9 cellular contexts compared by ENCODE assay signal in genomic region chr19:57321746-57322145, GRCh38. TPM values are rescaled to one million over a fixed set of nuclear protein-coding genes. Genes with fewer than 3 reads are reported as not detected.
A peak's percentile ranks its signal among the peaks of the same experiment; 100 is the strongest.
DNase-seq lines count a peak whose midpoint lies in the region; ATAC-seq and TF ChIP-seq lines count a peak whose summit lies in the region.
"Had no signal": no experiment of that assay in that cellular context is flagged by ENCODE, and none has a peak within 500 bp of the region (broad histone marks: within the 10 kb centered on the region; RNA-seq: fewer than 3 reads in every experiment).

No MANE protein-coding gene starts in this region.

- peaks cover 9% of the 10 kb centered on the region for H3K4me1 ChIP-seq in hepatocyte (ENCODE audit: insufficient read depth)
- peaks cover 14 to 29% (median 22%) of the 10 kb centered on the region in 4 donors for H3K4me1 ChIP-seq in stomach

- no peak for DNase-seq in activated naive CD4-positive, alpha-beta T cell treated with anti-CD3 and anti-CD28 coated beads, Interleukin-2, amount 10 ng/mL, durations not matched to agents 7 days and 5 days
- DNase-seq in activated naive CD4-positive, alpha-beta T cell treated with anti-CD3 and anti-CD28 coated beads, Interleukin-2, amount 50 U/mL, for 16 hours, result no peak
- DNase-seq in hepatocyte (ENCODE audit: low spot score) (no peak), stomach (no peak), SHP77 treated with DMSO at 0.1 percent for 48 hours (lab: John Stamatoyannopoulos, UW) (no peak), NCI-H1436 (lab: John Stamatoyannopoulos, UW) (no peak)
- DNase-seq: NCI-H2029 had no signal

- H3K36me3 Mint-ChIP-seq in activated naive CD4-positive, alpha-beta T cell treated with anti-CD3 and anti-CD28 coated beads, Interleukin-2, amount 10 ng/mL, durations not matched to agents 7 days and 5 days, result peaks cover 53% of the 10 kb centered on the region

- 89% methylated on average over 3 of the region's 3 CpGs for WGBS in hepatocyte (ENCODE audit: low lambda C conversion rate, missing lambda C conversion rate)
- 54 to 88% (median 69%) methylated on average over 3 of the region's 3 CpGs for WGBS in stomach, 5 donors

- H2AFZ ChIP-seq in hepatocyte, result no peak overlapping the region

- CTCF ChIA-PET in activated naive CD4-positive, alpha-beta T cell treated with anti-CD3 and anti-CD28 coated beads, Interleukin-2, amount 10 ng/mL, durations not matched to agents 7 days and 5 days (lab: Charles Lee), result no interaction called here

- intact Hi-C loops in stomach (cut with DNase I; ENCODE audit: low total_unique reads), result no loop called here

- TF ChIP-seq POLR2A in stomach (IDR thresholded peaks at IDR 0.05), result no peak

- no peaks in the 10 kb centered on the region for H4K20me1 ChIP-seq in hepatocyte (ENCODE audit: insufficient read depth, poor library complexity, severe bottlenecking)

- no peak for ATAC-seq in activated CD4-positive, CD25-positive, alpha-beta regulatory T cell treated with anti-CD3 and anti-CD28 coated beads, Interleukin-2, amount 50 U/mL, for 24 hours

- no peak overlapping the region for H3K27ac ChIP-seq in hepatocyte
- H3K27ac ChIP-seq in stomach, result no peak overlapping the region

- H3K79me2 ChIP-seq in hepatocyte, result peaks cover 26% of the 10 kb centered on the region

- no peak for TF ChIP-seq EP300 in stomach (IDR thresholded peaks at IDR 0.05)

- no peak for TF ChIP-seq CTCF in WI38 (IDR thresholded peaks at IDR 0.05; ENCODE audit: low read depth, low read length)
- TF ChIP-seq CTCF in hepatocyte (IDR thresholded peaks at IDR 0.05; ENCODE audit: poor library complexity), result no peak
- no peak for TF ChIP-seq CTCF in stomach (IDR thresholded peaks at IDR 0.05)

- H3K27ac Mint-ChIP-seq in activated naive CD4-positive, alpha-beta T cell treated with anti-CD3 and anti-CD28 coated beads, Interleukin-2, amount 10 ng/mL, durations not matched to agents 7 days and 5 days, result peak overlapping the region; percentile 58

- H3K4me3 Mint-ChIP-seq in activated naive CD4-positive, alpha-beta T cell treated with anti-CD3 and anti-CD28 coated beads, Interleukin-2, amount 10 ng/mL, durations not matched to agents 7 days and 5 days, result peak overlapping the region; percentile 78

- H3K9me3 Mint-ChIP-seq in activated naive CD4-positive, alpha-beta T cell treated with anti-CD3 and anti-CD28 coated beads, Interleukin-2, amount 10 ng/mL, durations not matched to agents 7 days and 5 days, result peaks cover 25% of the 10 kb centered on the region

- no peaks in the 10 kb centered on the region for H3K36me3 ChIP-seq in hepatocyte (replicated peaks; ENCODE audit: insufficient read depth, low read depth)
- H3K36me3 ChIP-seq in stomach, result peaks cover 32 to 44% (median 37%) of the 10 kb centered on the region in 4 donors

- no peaks in the 10 kb centered on the region for H3K9me2 ChIP-seq in hepatocyte (replicated peaks; ENCODE audit: insufficient read depth)

- H3K9me3 ChIP-seq in hepatocyte (ENCODE audit: low read depth) (no peaks in the 10 kb centered on the region), stomach (peaks cover 6 to 56% (median 46%) of the 10 kb centered on the region in 4 donors)

- peaks cover 29% of the 10 kb centered on the region for H3K4me1 Mint-ChIP-seq in activated naive CD4-positive, alpha-beta T cell treated with anti-CD3 and anti-CD28 coated beads, Interleukin-2, amount 10 ng/mL, durations not matched to agents 7 days and 5 days

- H3K27me3 Mint-ChIP-seq in activated naive CD4-positive, alpha-beta T cell treated with anti-CD3 and anti-CD28 coated beads, Interleukin-2, amount 10 ng/mL, durations not matched to agents 7 days and 5 days, result peaks cover 13% of the 10 kb centered on the region

- H3K4me2 ChIP-seq in hepatocyte, result peak overlapping the region; percentile 84

- H3K4me3 ChIP-seq in WI38 (ENCODE audit: low read depth, low read length), result peak overlapping the region; percentile 92
- peak overlapping the region; percentile 56 for H3K4me3 ChIP-seq in hepatocyte
- peak overlapping the region in 3 of 4 donors; percentile 76 to 95 (median 83) for H3K4me3 ChIP-seq in stomach

- H3K27me3 ChIP-seq in hepatocyte, result peaks cover 15% of the 10 kb centered on the region
- H3K27me3 ChIP-seq in stomach, result peaks cover 0 to 18% (median 14%) of the 10 kb centered on the region in 3 donors

RNA-seq across cellular contexts. Expression of gene ZNF543, which starts 1.5 kb away (rescaled TPM):
- 6.7 and 6.9 TPM in 2 replicates for total RNA-seq in hepatocyte
- polyA plus RNA-seq in hepatocyte, result 0.61 and 2.6 TPM in 2 replicates
- 10 to 100 TPM in 3 of 5 donors, 1 to 10 TPM in 2; 1.2 to 24.6 (median 14.3) TPM for total RNA-seq in stomach
- polyA plus RNA-seq in stomach, result 1 to 10 TPM in 1 of 3 donors, under 1 TPM in 2; 0.56 to 1.1 (median 0.61) TPM

RNA-seq across cellular contexts. Expression of gene ZNF304, which starts 29.3 kb away (rescaled TPM):
- 6.9 and 7.5 TPM in 2 replicates for total RNA-seq in hepatocyte
- 2.0 and 3.0 TPM in 2 replicates for polyA plus RNA-seq in hepatocyte
- total RNA-seq in stomach, result 10 to 100 TPM in 2 of 5 donors, 1 to 10 TPM in 2, not detected in 1; 1.2 to 16.1 (median 8.2) TPM
- polyA plus RNA-seq in stomach, result 1 to 10 TPM; 1.2 to 3.4 (median 1.3) TPM

RNA-seq across cellular contexts. Expression of gene ZNF460, which starts 41.5 kb away (rescaled TPM):
- total RNA-seq in hepatocyte (63.7 and 77.4 TPM in 2 replicates), stomach (100 to 1,000 TPM in 1 of 5 donors, 10 to 100 TPM in 4; 46.5 to 140 (median 56.7) TPM)
- polyA plus RNA-seq in hepatocyte (5.9 and 6.2 TPM in 2 replicates), stomach (under 1 TPM; 0.25 to 0.75 (median 0.31) TPM)

RNA-seq across cellular contexts. Expression of gene TRAPPC2B, which starts 41.6 kb away (rescaled TPM):
- total RNA-seq in hepatocyte, result 19.8 and 27.8 TPM in 2 replicates
- polyA plus RNA-seq in hepatocyte, result 39.0 and 50.7 TPM in 2 replicates
- total RNA-seq in stomach, result 10 to 100 TPM in 3 of 5 donors, 1 to 10 TPM in 1, not detected in 1; 4.1 to 42.0 (median 17.4) TPM
- polyA plus RNA-seq in stomach, result 10 to 100 TPM; 11.6 to 23.5 (median 21.9) TPM

RNA-seq across cellular contexts. Expression of gene ZNF547, which starts 41.6 kb away (rescaled TPM):
- total RNA-seq in hepatocyte (1.6 and 5.2 TPM in 2 replicates), stomach (1 to 10 TPM in 2 of 5 donors, under 1 TPM in 1, not detected in 2; under 0.01 to 3.0 (median 1.7) TPM)
- polyA plus RNA-seq in hepatocyte (0.72 and 1.8 TPM in 2 replicates), stomach (1 to 10 TPM in 2 of 3 donors, under 1 TPM in 1; 0.50 to 2.4 (median 1.8) TPM)
